Comparison of ENCODE assay signal across 8 cellular contexts in the genomic region with DNA sequence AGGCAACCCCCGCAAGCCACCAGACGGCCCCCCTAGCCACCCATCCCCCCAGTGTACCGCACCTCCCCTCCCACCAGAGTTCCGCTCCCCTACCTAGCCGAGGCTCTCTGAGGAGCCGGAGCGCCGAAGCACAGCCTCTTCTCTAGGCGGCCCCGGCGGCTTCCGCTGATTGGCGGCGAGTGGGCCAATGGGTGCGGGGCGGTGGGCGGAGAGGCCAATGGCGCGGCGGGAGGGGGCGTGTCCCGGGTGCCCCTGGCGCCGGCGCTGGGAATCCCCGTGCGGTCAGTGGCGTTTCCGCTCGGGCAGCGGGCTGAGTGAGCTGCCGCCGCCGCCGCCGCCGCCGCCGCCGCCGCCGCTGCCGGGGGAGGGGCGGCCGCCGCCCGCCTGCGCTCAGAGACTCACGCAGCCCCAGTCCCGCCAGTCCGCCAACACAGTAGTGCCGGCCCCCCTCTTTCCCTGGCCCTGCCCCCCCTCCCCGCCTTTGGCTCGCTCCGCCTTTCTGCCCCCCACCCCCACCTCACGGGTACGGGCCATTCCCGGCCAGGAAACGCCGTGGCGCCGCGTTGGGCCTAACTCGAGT. TPM values are rescaled to one million over a fixed set of nuclear protein-coding genes. Genes with fewer than 3 reads are reported as not detected.
DNase-seq lines count a peak whose midpoint lies in the region; ATAC-seq and TF ChIP-seq lines count a peak whose summit lies in the region.

Gene SETD5 (plus strand): TSS at position 285 of the 580 bp plus-strand sequence. CDS start 31,324 bp downstream, outside the sequence.

- ATAC-seq in GM18870 (IDR thresholded peaks at IDR 0.05; ENCODE audit: unreplicated experiment) (peak; percentile 28), HG03108 (IDR thresholded peaks at IDR 0.05; ENCODE audit: unreplicated experiment) (peak; percentile 40)

- H3K36me3 ChIP-seq in WERI-Rb-1 (peaks cover 53% of the 10 kb centered on the region), breast epithelium (no peaks in the 10 kb centered on the region)

- peak within 1 kb of the TSS; percentile 99 for H3K27ac ChIP-seq in WERI-Rb-1
- peak within 1 kb of the TSS; percentile 100 for H3K27ac ChIP-seq in breast epithelium
- peak within 1 kb of the TSS; percentile 96 to 100 (median 99) for H3K27ac ChIP-seq in skin epidermis

- intact Hi-C loops in breast epithelium (cut with DNase I; ENCODE audit: low total_unique reads) = loop anchor here (10.0 kb wide), 1 partner anchor 397 kb away; the partner anchor contains the start of genes ARPC4 and TADA3

- in situ Hi-C loops in ACHN (cut with HindIII; ENCODE audit: low pct_ligation_motif_present, low pct_unique_long_range_greater_than_20kb, low sequenced_read_pairs) = no loop called here

- no peaks in the 10 kb centered on the region for H3K27me3 ChIP-seq in WERI-Rb-1 (ENCODE audit: insufficient read depth, low read depth, severe bottlenecking)
- H3K27me3 ChIP-seq in breast epithelium = no peaks in the 10 kb centered on the region

- peak; percentile 97 for TF ChIP-seq POLR2A in breast epithelium (IDR thresholded peaks at IDR 0.05)

- H3K4me3 ChIP-seq in WERI-Rb-1 (ENCODE audit: low read depth, low read length) (peak within 1 kb of the TSS; percentile 78), breast epithelium (peak within 1 kb of the TSS; percentile 95 to 97 (median 95)), iPS-18c (ENCODE audit: insufficient read depth, low read depth, low read length) (peak within 1 kb of the TSS; percentile 89), skin epidermis (peak within 1 kb of the TSS; percentile 75 to 92 (median 90))

- no peak for TF ChIP-seq CTCF in WERI-Rb-1 (IDR thresholded peaks at IDR 0.05; ENCODE audit: low read depth, low read length)
- TF ChIP-seq CTCF in breast epithelium (IDR thresholded peaks at IDR 0.05) = peak in 2 of 3 donors; percentile 9 to 37

- H3K9me3 ChIP-seq in WERI-Rb-1 (ENCODE audit: severe bottlenecking) = no peaks in the 10 kb centered on the region
- H3K9me3 ChIP-seq in breast epithelium = no peaks in the 10 kb centered on the region
- H3K9me3 ChIP-seq in iPS-18c (ENCODE audit: control insufficient read depth, insufficient read depth, low read length) = no peaks in the 10 kb centered on the region

- peak; percentile 93 for DNase-seq in ACHN
- peak; percentile 79 for DNase-seq in NCI-H2196 treated with DMSO at 0.1 percent for 48 hours (lab: John Stamatoyannopoulos, UW; ENCODE audit: unreplicated experiment)
- peak; percentile 98 for DNase-seq in WERI-Rb-1
- DNase-seq in breast epithelium (ENCODE audit: low spot score in 2 of 2) = peak; percentile 98 to 99

- H3K4me1 ChIP-seq in breast epithelium = peaks cover 3 to 30% of the 10 kb centered on the region in 2 donors

RNA-seq across cellular contexts. Expression of gene SETD5, which starts in this region (rescaled TPM):
- 100 to 1,000 TPM in 2 of 3 donors, 10 to 100 TPM in 1; 63.0 to 135 (median 118) TPM for total RNA-seq in breast epithelium

Comparison
In these comparisons a context has a peak if more than half of its experiments do, and no peak if none do; other contexts are left out.
1. Peak in every context shown above with its lines: DNase-seq, ATAC-seq, H3K4me3 ChIP-seq and H3K27ac ChIP-seq.